8 cellular contexts compared by ENCODE assay signal in genomic region chr20:58310291-58310782, GRCh38. TPM values are rescaled to one million over a fixed set of nuclear protein-coding genes. Genes with fewer than 3 reads are reported as not detected.
A peak's percentile ranks its signal among the peaks of the same experiment; 100 is the strongest.
DNase-seq lines count a peak whose midpoint lies in the region; ATAC-seq and TF ChIP-seq lines count a peak whose summit lies in the region.

No MANE protein-coding gene starts in this region.

- H3K4me1 ChIP-seq in A673 (ENCODE audit: insufficient read depth, low read length, poor library complexity, severe bottlenecking) (peaks cover 13% of the 10 kb centered on the region), stomach smooth muscle (ENCODE audit: control insufficient read depth, insufficient read depth, low read length) (peaks cover 20% of the 10 kb centered on the region)

- ATAC-seq in GM21619 (IDR thresholded peaks at IDR 0.05; ENCODE audit: unreplicated experiment) = no peak

- H3K9me3 ChIP-seq in A673 (ENCODE audit: low read depth, low read length, poor library complexity, severe bottlenecking) = no peaks in the 10 kb centered on the region
- no peaks in the 10 kb centered on the region for H3K9me3 ChIP-seq in stomach smooth muscle (ENCODE audit: control insufficient read depth in 2 of 2, low read length in 2 of 2)

- peak overlapping the region; percentile 94 for H3K27ac Mint-ChIP-seq in activated T-helper 1 cell treated with anti-CD3 and anti-CD28 coated beads, Interleukin-12 subunit alpha, Interleukin-12 subunit beta, Interleukin-2, Interleukin-4 antibody, amounts not matched to agents 30 ng/mL and 10 ng/mL and 1 ng/mL, durations not matched to agents 14 hours and 24 hours and 36 hours
- H3K27ac Mint-ChIP-seq in immature natural killer cell = peak overlapping the region; percentile 70 to 92 (median 86)

- H3K4me3 Mint-ChIP-seq in activated T-helper 1 cell treated with anti-CD3 and anti-CD28 coated beads, Interleukin-12 subunit alpha, Interleukin-12 subunit beta, Interleukin-2, Interleukin-4 antibody, amounts not matched to agents 30 ng/mL and 10 ng/mL and 1 ng/mL, durations not matched to agents 14 hours and 24 hours and 36 hours = peak overlapping the region; percentile 95
- peak overlapping the region; percentile 85 to 92 (median 88) for H3K4me3 Mint-ChIP-seq in immature natural killer cell

- H3K9ac ChIP-seq in stomach smooth muscle (ENCODE audit: low read length in 2 of 2) = peak overlapping the region; percentile 80 to 88

- peaks cover 15% of the 10 kb centered on the region for H3K36me3 ChIP-seq in A673 (ENCODE audit: insufficient read depth, low read length, poor library complexity, severe bottlenecking)
- peaks cover 7 to 15% of the 10 kb centered on the region in 2 donors for H3K36me3 ChIP-seq in stomach smooth muscle (ENCODE audit: control insufficient read depth in 2 of 2, insufficient read depth in 2 of 2, low read length in 2 of 2)

- H3K27me3 ChIP-seq in A673 (replicated peaks; ENCODE audit: insufficient read depth, low read depth, low read length, poor library complexity) (no peaks in the 10 kb centered on the region), stomach smooth muscle (ENCODE audit: control insufficient read depth in 1 of 2, insufficient read depth in 2 of 2, low read length in 2 of 2) (no peaks in the 10 kb centered on the region)

- peaks cover 36% of the 10 kb centered on the region for H3K36me3 Mint-ChIP-seq in activated T-helper 1 cell treated with anti-CD3 and anti-CD28 coated beads, Interleukin-12 subunit alpha, Interleukin-12 subunit beta, Interleukin-2, Interleukin-4 antibody, amounts not matched to agents 30 ng/mL and 10 ng/mL and 1 ng/mL, durations not matched to agents 14 hours and 24 hours and 36 hours (ENCODE audit: low read depth)
- peaks cover 0 to 13% (median 10%) of the 10 kb centered on the region in 3 donors for H3K36me3 Mint-ChIP-seq in immature natural killer cell

- no peaks in the 10 kb centered on the region for H3K9me3 Mint-ChIP-seq in activated T-helper 1 cell treated with anti-CD3 and anti-CD28 coated beads, Interleukin-12 subunit alpha, Interleukin-12 subunit beta, Interleukin-2, Interleukin-4 antibody, amounts not matched to agents 30 ng/mL and 10 ng/mL and 1 ng/mL, durations not matched to agents 14 hours and 24 hours and 36 hours
- H3K9me3 Mint-ChIP-seq in immature natural killer cell = no peaks in the 10 kb centered on the region

- CTCF ChIA-PET in A673 (lab: Charles Lee) = no interaction called here

- H3K27me3 Mint-ChIP-seq in activated T-helper 1 cell treated with anti-CD3 and anti-CD28 coated beads, Interleukin-12 subunit alpha, Interleukin-12 subunit beta, Interleukin-2, Interleukin-4 antibody, amounts not matched to agents 30 ng/mL and 10 ng/mL and 1 ng/mL, durations not matched to agents 14 hours and 24 hours and 36 hours (ENCODE audit: insufficient read depth) = no peaks in the 10 kb centered on the region
- peaks cover 2 to 12% (median 4%) of the 10 kb centered on the region in 3 donors for H3K27me3 Mint-ChIP-seq in immature natural killer cell (ENCODE audit: low read depth in 3 of 3)

- no peak for DNase-seq in A673 (ENCODE audit: low spot score)
- peak; percentile 51 for DNase-seq in HCEC 1CT
- DNase-seq in activated T-helper 1 cell treated with anti-CD3 and anti-CD28 coated beads, Interleukin-12 subunit alpha, Interleukin-12 subunit beta, Interleukin-2, Interleukin-4 antibody, amounts not matched to agents 30 ng/mL and 10 ng/mL and 1 ng/mL, durations not matched to agents 14 hours and 24 hours and 36 hours (ENCODE audit: low spot score) = no peak
- DNase-seq in immature natural killer cell = peak in 1 of 3 donors; percentile 2
- DNase-seq in NCI-H2196 treated with DMSO at 0.1 percent for 48 hours (lab: John Stamatoyannopoulos, UW; ENCODE audit: unreplicated experiment) = no peak
- DNase-seq in GM19240 (ENCODE audit: insufficient read length, low spot score) = no peak

- intact Hi-C loops in A673 (cut with micrococcal nuclease; ENCODE audit: unreplicated experiment) = no loop called here
- intact Hi-C loops in activated T-helper 1 cell treated with anti-CD3 and anti-CD28 coated beads, Interleukin-12 subunit alpha, Interleukin-12 subunit beta, Interleukin-2, Interleukin-4 antibody, amounts not matched to agents 30 ng/mL and 10 ng/mL and 1 ng/mL, durations not matched to agents 14 hours and 24 hours and 36 hours (cut with micrococcal nuclease) = loop anchor here (5.0 kb wide), 1 partner anchor 97 kb away; no protein-coding TSS in a partner anchor

- H3K4me3 ChIP-seq in A673 (ENCODE audit: low read depth, low read length, poor library complexity, severe bottlenecking) = peak overlapping the region; percentile 98
- H3K4me3 ChIP-seq in stomach smooth muscle (ENCODE audit: low read length in 2 of 2) = peak overlapping the region; percentile 88 to 90

- BruUV-seq in A673 (replicated peaks; lab: Mats Ljungman, UMichigan) = no TSS peak

- peaks cover 63% of the 10 kb centered on the region for H3K4me1 Mint-ChIP-seq in activated T-helper 1 cell treated with anti-CD3 and anti-CD28 coated beads, Interleukin-12 subunit alpha, Interleukin-12 subunit beta, Interleukin-2, Interleukin-4 antibody, amounts not matched to agents 30 ng/mL and 10 ng/mL and 1 ng/mL, durations not matched to agents 14 hours and 24 hours and 36 hours (ENCODE audit: low read depth)
- H3K4me1 Mint-ChIP-seq in immature natural killer cell = peaks cover 67 to 86% of the 10 kb centered on the region in 2 donors

- POLR2A ChIA-PET in A673 (lab: Charles Lee; ENCODE audit: low non-redundant PET) = no interaction called here

- TF ChIP-seq CTCF in A673 (conservative IDR thresholded peaks at IDR 0.05; ENCODE audit: low read depth, low read length) = no peak

- H3K27ac ChIP-seq in A673 (ENCODE audit: low read depth, low read length, poor library complexity, severe bottlenecking) (peak overlapping the region; percentile 92), stomach smooth muscle (ENCODE audit: low read length) (peak overlapping the region; percentile 55)

RNA-seq across cellular contexts. Expression of gene RAB22A, which starts 0.8 kb away (rescaled TPM):
- 12.7 and 14.6 TPM in 2 replicates for total RNA-seq in A673 (2021)
- total RNA-seq in activated T-helper 1 cell treated with anti-CD3 and anti-CD28 coated beads, Interleukin-12 subunit alpha, Interleukin-12 subunit beta, Interleukin-2, Interleukin-4 antibody, amounts not matched to agents 30 ng/mL and 10 ng/mL and 1 ng/mL, durations not matched to agents 14 hours and 24 hours and 36 hours = 16.9 and 19.2 TPM in 2 replicates
- polyA plus RNA-seq in immature natural killer cell = 10 to 100 TPM; 14.1 to 21.7 (median 18.5) TPM
